ENCODE assay signal across 1 cellular context in genomic region chr15:38453971-38454686, GRCh38.
TF ChIP-seq lines count a peak whose summit lies in the region.

TSS of gene FAM98B (plus strand) at chr15:38454127. CDS start at chr15:38454162, 35 bp downstream.

TF ChIP-seq in K562, 482 proteins besides CTCF, POLR2A, EP300 and RAD21 (continued from another document and continues in another):
- TF ChIP-seq KDM4B (IDR thresholded peaks at IDR 0.05; ENCODE audit: borderline replicate concordance in 2 of 2, low read depth in 1 of 2) = peak in 1 of 2 experiments; percentile 80; a peak in 1 of 4 replicates
- no peak for TF ChIP-seq DACH1 (IDR thresholded peaks at IDR 0.05; ENCODE audit: partially characterized antibody)
- TF ChIP-seq ZNF12 (CRISPR knock-in tag; IDR thresholded peaks at IDR 0.05) = peak; percentile 16; the same call in 1 of the 2 replicates
- TF ChIP-seq C11orf30 (IDR thresholded peaks at IDR 0.05; ENCODE audit: low read depth) = peak; percentile 95
- no peak for TF ChIP-seq XRCC4 (IDR thresholded peaks at IDR 0.05; ENCODE audit: extremely low read depth, insufficient read depth, insufficient read length)
- TF ChIP-seq ZNF253 (CRISPR knock-in tag; conservative IDR thresholded peaks at IDR 0.05) = no peak
- TF ChIP-seq ELF1 (tag; IDR thresholded peaks at IDR 0.05) = no peak
- TF ChIP-seq DDX20 (tag; IDR thresholded peaks at IDR 0.05; ENCODE audit: low read depth) = no peak
- no peak for TF ChIP-seq POLR2AphosphoS2 (IDR thresholded peaks at IDR 0.05; ENCODE audit: low read length)
- TF ChIP-seq ZNF408 (CRISPR knock-in tag; IDR thresholded peaks at IDR 0.05; ENCODE audit: low read depth) = no peak
- TF ChIP-seq ILK (tag; IDR thresholded peaks at IDR 0.05; ENCODE audit: borderline replicate concordance, low read depth) = no peak
- no peak for TF ChIP-seq FOS (IDR thresholded peaks at IDR 0.05; ENCODE audit: extremely low read depth, insufficient read length)
- no peak for TF ChIP-seq E4F1 (CRISPR knock-in tag; IDR thresholded peaks at IDR 0.05; ENCODE audit: borderline replicate concordance)
- peak; percentile 94 for TF ChIP-seq TFAP4 (CRISPR knock-in tag; IDR thresholded peaks at IDR 0.05; ENCODE audit: borderline replicate concordance)
- peak; percentile 99 for TF ChIP-seq ZFX (CRISPR knock-in tag; IDR thresholded peaks at IDR 0.05)
- TF ChIP-seq SNIP1 (IDR thresholded peaks at IDR 0.05; ENCODE audit: low read depth) = no peak
- TF ChIP-seq MEF2D (tag; conservative IDR thresholded peaks at IDR 0.05; ENCODE audit: low read depth) = no peak
- no peak for TF ChIP-seq KAT8 (IDR thresholded peaks at IDR 0.05; ENCODE audit: low read depth)
- no peak for TF ChIP-seq ZC3H8 (IDR thresholded peaks at IDR 0.05)
- no peak for TF ChIP-seq NR0B1 (IDR thresholded peaks at IDR 0.05; ENCODE audit: partially characterized antibody)
- TF ChIP-seq HNRNPH1 (optimal IDR thresholded peaks at IDR 0.05; ENCODE audit: low read depth, low read length) = no peak
- no peak; the same call in 1 of the 2 replicates for TF ChIP-seq PREB (CRISPR knock-in tag; IDR thresholded peaks at IDR 0.05)
- no peak for TF ChIP-seq ZNF146 (CRISPR knock-in tag; IDR thresholded peaks at IDR 0.05; ENCODE audit: unreplicated experiment)
- no peak for TF ChIP-seq KDM1A (IDR thresholded peaks at IDR 0.05)
- no peak for TF ChIP-seq TAL1 (IDR thresholded peaks at IDR 0.05)
- no peak for TF ChIP-seq ARID4B (CRISPR knock-in tag; IDR thresholded peaks at IDR 0.05)
- 0 out of 2 replicates have a peak, but pooled peaks have one; percentile 58 for TF ChIP-seq THAP7 (CRISPR knock-in tag; IDR thresholded peaks at IDR 0.05)
- TF ChIP-seq MIER1 (IDR thresholded peaks at IDR 0.05; ENCODE audit: low read depth) = no peak
- TF ChIP-seq DNMT1 (IDR thresholded peaks at IDR 0.05) = no peak
- peak; percentile 92; the same call in 1 of the 2 replicates for TF ChIP-seq ZC3H11A (IDR thresholded peaks at IDR 0.05; ENCODE audit: low read depth, low read length)
- peak; percentile 78; the same call in 1 of the 2 replicates for TF ChIP-seq NBN (IDR thresholded peaks at IDR 0.05; ENCODE audit: low read depth)
- no peak for TF ChIP-seq HMBOX1 (IDR thresholded peaks at IDR 0.05)
- peak; percentile 33 to 54; a peak in 1 of 4 replicates for TF ChIP-seq TBL1XR1 (IDR thresholded peaks at IDR 0.05; ENCODE audit: low read length in 2 of 2)
- no peak for TF ChIP-seq RAD51 (IDR thresholded peaks at IDR 0.05; ENCODE audit: borderline replicate concordance, low read depth)
- no peak for TF ChIP-seq MITF (IDR thresholded peaks at IDR 0.05)
- TF ChIP-seq TCFL5 (CRISPR knock-in tag; conservative IDR thresholded peaks at IDR 0.05) = no peak
- 0 out of 2 replicates have a peak, but pooled peaks have one; percentile 26 for TF ChIP-seq KLF6 (CRISPR knock-in tag; IDR thresholded peaks at IDR 0.05; ENCODE audit: borderline replicate concordance)
- no peak for TF ChIP-seq U2AF1 (optimal IDR thresholded peaks at IDR 0.05; ENCODE audit: low read depth, low read length)
- TF ChIP-seq FUS (optimal IDR thresholded peaks at IDR 0.05; ENCODE audit: low read depth, low read length) = no peak
- TF ChIP-seq ATF3 (IDR thresholded peaks at IDR 0.05) = no peak
- no peak for TF ChIP-seq ATF3 (CRISPR knock-in tag; conservative IDR thresholded peaks at IDR 0.05)
- TF ChIP-seq HNRNPUL1 (IDR thresholded peaks at IDR 0.05; ENCODE audit: low read length) = no peak
- TF ChIP-seq PTBP1 (IDR thresholded peaks at IDR 0.05; ENCODE audit: low read depth, low read length) = no peak
- no peak for TF ChIP-seq ZNF324 (CRISPR knock-in tag; IDR thresholded peaks at IDR 0.05)
- TF ChIP-seq THRA (IDR thresholded peaks at IDR 0.05) = no peak
- TF ChIP-seq IFI16 (CRISPR knock-in tag; IDR thresholded peaks at IDR 0.05) = 0 out of 2 replicates have a peak, but pooled peaks have one; percentile 13
- no peak for TF ChIP-seq EWSR1 (IDR thresholded peaks at IDR 0.05; ENCODE audit: borderline replicate concordance, low read depth, partially characterized antibody)
- TF ChIP-seq FOXA3 (CRISPR knock-in tag; conservative IDR thresholded peaks at IDR 0.05 in 1 of 2, IDR thresholded peaks at IDR 0.05 in 1 of 2) = no peak
- peak; percentile 57 to 84; a peak in 3 of 4 replicates for TF ChIP-seq MAZ (CRISPR knock-in tag; conservative IDR thresholded peaks at IDR 0.05 in 1 of 2, IDR thresholded peaks at IDR 0.05 in 1 of 2)
- peak; percentile 83 for TF ChIP-seq HCFC1 (IDR thresholded peaks at IDR 0.05; ENCODE audit: low read depth, low read length)
- TF ChIP-seq RFX7 (CRISPR knock-in tag; IDR thresholded peaks at IDR 0.05) = no peak
- TF ChIP-seq ZNF707 (CRISPR knock-in tag; conservative IDR thresholded peaks at IDR 0.05) = no peak; the same call in 1 of the 2 replicates
- no peak for TF ChIP-seq BCL6 (CRISPR knock-in tag; IDR thresholded peaks at IDR 0.05)
- no peak for TF ChIP-seq PRPF4 (IDR thresholded peaks at IDR 0.05; ENCODE audit: insufficient read depth, low read depth, low read length, poor library complexity, severe bottlenecking)
- TF ChIP-seq TRIM24 (IDR thresholded peaks at IDR 0.05) = peak in 1 of 2 experiments; percentile 98; a peak in 2 of 4 replicates
- TF ChIP-seq ZNF551 (CRISPR knock-in tag; IDR thresholded peaks at IDR 0.05) = no peak
- TF ChIP-seq PTTG1 (tag; IDR thresholded peaks at IDR 0.05; ENCODE audit: low read depth) = no peak
- TF ChIP-seq CHCHD3 (CRISPR knock-in tag; IDR thresholded peaks at IDR 0.05) = no peak
